In genomic region chr11:118012083-118012669, GRCh38 we compare ENCODE assay signal across 9 cellular contexts. TPM values are rescaled to one million over a fixed set of nuclear protein-coding genes. Genes with fewer than 3 reads are reported as not detected.
DNase-seq lines count a peak whose midpoint lies in the region; ATAC-seq and TF ChIP-seq lines count a peak whose summit lies in the region.
"Had no signal": no experiment of that assay in that cellular context is flagged by ENCODE, and none has a peak within 500 bp of the region (broad histone marks: within the 10 kb centered on the region; RNA-seq: fewer than 3 reads in every experiment).

No MANE protein-coding gene starts in this region.

- TF ChIP-seq POLR2A in prostate gland (IDR thresholded peaks at IDR 0.05): no peak

- H3K27me3 ChIP-seq in prostate gland (replicated peaks; ENCODE audit: insufficient read depth): no peaks in the 10 kb centered on the region

- no peak overlapping the region for H3K27ac ChIP-seq in prostate gland
- H3K27ac ChIP-seq: C4-2B had no signal

- intact Hi-C loops in prostate gland (cut with DNase I): no loop called here

- H3K4me1 Mint-ChIP-seq in activated T-cell treated with anti-CD3 and anti-CD28 coated beads, Interleukin-2, amount 50 U/mL, for 24 hours (ENCODE audit: low read depth): peaks cover 91% of the 10 kb centered on the region
- H3K4me1 Mint-ChIP-seq in T-helper 17 cell (peaks cover 61% of the 10 kb centered on the region), glutamatergic neuron (ENCODE audit: low read depth, unreplicated experiment) (peaks cover 5% of the 10 kb centered on the region)
- H3K4me1 Mint-ChIP-seq in stimulated activated naive B cell treated with anti-CD40 and anti-IgM and Interleukin-4, amounts not matched to agents 10 μg/mL and 1 μg/mL and 100 μg/mL, for 72 hours: peaks cover 77 to 100% of the 10 kb centered on the region in 2 donors

- no peaks in the 10 kb centered on the region for H3K4me1 ChIP-seq in prostate gland (replicated peaks)

- H3K36me3 Mint-ChIP-seq in activated T-cell treated with anti-CD3 and anti-CD28 coated beads, Interleukin-2, amount 50 U/mL, for 24 hours (ENCODE audit: low read depth): peaks cover 5% of the 10 kb centered on the region
- peaks cover 2% of the 10 kb centered on the region for H3K36me3 Mint-ChIP-seq in T-helper 17 cell (ENCODE audit: low read depth)
- H3K36me3 Mint-ChIP-seq in glutamatergic neuron (ENCODE audit: unreplicated experiment): no peaks in the 10 kb centered on the region
- peaks cover 17 to 33% of the 10 kb centered on the region in 2 donors for H3K36me3 Mint-ChIP-seq in stimulated activated naive B cell treated with anti-CD40 and anti-IgM and Interleukin-4, amounts not matched to agents 10 μg/mL and 1 μg/mL and 100 μg/mL, for 72 hours

- no peaks in the 10 kb centered on the region for H3K9me3 ChIP-seq in T-helper 17 cell (ENCODE audit: control insufficient read depth, low read length, poor library complexity, severe bottlenecking)
- no peaks in the 10 kb centered on the region for H3K9me3 ChIP-seq in prostate gland

- TF ChIP-seq CTCF in glutamatergic neuron (IDR thresholded peaks at IDR 0.05; ENCODE audit: partially characterized antibody, unreplicated experiment) (no peak), GM20000 (IDR thresholded peaks at IDR 0.05; ENCODE audit: extremely low read depth, missing control alignments) (no peak), prostate gland (IDR thresholded peaks at IDR 0.05) (no peak)

- H3K4me3 ChIP-seq in prostate gland: no peak overlapping the region

- whole genome bisulfite sequencing in prostate gland: 80% methylated on average over 7 of the region's 7 CpGs

- peak; percentile 46 for ATAC-seq in T-helper 17 cell
- peak; percentile 42 to 54 for ATAC-seq in stimulated activated naive B cell treated with anti-CD40 and anti-IgM and Interleukin-4, amounts not matched to agents 10 μg/mL and 1 μg/mL and 100 μg/mL, for 72 hours (replicated peaks)

- no peak overlapping the region for H3K27ac Mint-ChIP-seq in activated T-cell treated with anti-CD3 and anti-CD28 coated beads, Interleukin-2, amount 50 U/mL, for 24 hours
- peak overlapping the region; percentile 95 for H3K27ac Mint-ChIP-seq in T-helper 17 cell
- no peak overlapping the region for H3K27ac Mint-ChIP-seq in glutamatergic neuron (ENCODE audit: unreplicated experiment)
- peak overlapping the region; percentile 90 for H3K27ac Mint-ChIP-seq in stimulated activated naive B cell treated with anti-CD40 and anti-IgM and Interleukin-4, amounts not matched to agents 10 μg/mL and 1 μg/mL and 100 μg/mL, for 72 hours

- no peak overlapping the region for H3K4me3 Mint-ChIP-seq in activated T-cell treated with anti-CD3 and anti-CD28 coated beads, Interleukin-2, amount 50 U/mL, for 24 hours
- H3K4me3 Mint-ChIP-seq in T-helper 17 cell: peak overlapping the region; percentile 26
- no peak overlapping the region for H3K4me3 Mint-ChIP-seq in glutamatergic neuron (ENCODE audit: unreplicated experiment)
- peak overlapping the region; percentile 18 to 37 for H3K4me3 Mint-ChIP-seq in stimulated activated naive B cell treated with anti-CD40 and anti-IgM and Interleukin-4, amounts not matched to agents 10 μg/mL and 1 μg/mL and 100 μg/mL, for 72 hours

- no peaks in the 10 kb centered on the region for H3K36me3 ChIP-seq in prostate gland

- peaks cover 5% of the 10 kb centered on the region for H3K9me3 Mint-ChIP-seq in activated T-cell treated with anti-CD3 and anti-CD28 coated beads, Interleukin-2, amount 50 U/mL, for 24 hours
- H3K9me3 Mint-ChIP-seq in glutamatergic neuron (ENCODE audit: unreplicated experiment): peaks cover 4% of the 10 kb centered on the region
- H3K9me3 Mint-ChIP-seq in stimulated activated naive B cell treated with anti-CD40 and anti-IgM and Interleukin-4, amounts not matched to agents 10 μg/mL and 1 μg/mL and 100 μg/mL, for 72 hours: peaks cover 5 to 11% of the 10 kb centered on the region in 2 donors

- peak; percentile 41 for DNase-seq in activated T-cell treated with anti-CD3 and anti-CD28 coated beads, Interleukin-2, amount 50 U/mL, for 24 hours
- DNase-seq in activated T-cell treated with anti-CD3 and anti-CD28 coated beads for 4 hours (no peak), T-helper 17 cell (no peak), glutamatergic neuron (peak; percentile 41), GM20000 (ENCODE audit: low spot score) (no peak), DMS153 (lab: John Stamatoyannopoulos, UW) (no peak), prostate gland (ENCODE audit: low spot score) (no peak)
- peak; percentile 68 for DNase-seq in stimulated activated naive B cell treated with anti-CD40 and anti-IgM and Interleukin-4, amounts not matched to agents 10 μg/mL and 1 μg/mL and 100 μg/mL, for 72 hours

- no peaks in the 10 kb centered on the region for H3K27me3 Mint-ChIP-seq in activated T-cell treated with anti-CD3 and anti-CD28 coated beads, Interleukin-2, amount 50 U/mL, for 24 hours
- H3K27me3 Mint-ChIP-seq in T-helper 17 cell: no peaks in the 10 kb centered on the region
- peaks cover 4% of the 10 kb centered on the region for H3K27me3 Mint-ChIP-seq in glutamatergic neuron (ENCODE audit: unreplicated experiment)
- H3K27me3 Mint-ChIP-seq in stimulated activated naive B cell treated with anti-CD40 and anti-IgM and Interleukin-4, amounts not matched to agents 10 μg/mL and 1 μg/mL and 100 μg/mL, for 72 hours: no peaks in the 10 kb centered on the region

RNA-seq across cellular contexts. Expression of gene IL10RA, which starts 26.0 kb away (rescaled TPM):
- 100 to 1,000 TPM; 262 to 274 TPM for total RNA-seq in T-helper 17 cell
- total RNA-seq in glutamatergic neuron (ENCODE audit: unreplicated experiment): 5.8 TPM
- 10 to 100 TPM in 1 of 2 donors, 1 to 10 TPM in 1; 4.5 to 10.7 TPM for total RNA-seq in prostate gland

Comparison
In these comparisons a context has a peak if more than half of its experiments do, and no peak if none do; other contexts are left out.
1. DNase-seq: peak in activated T-cell treated with anti-CD3 and anti-CD28 coated beads, Interleukin-2, amount 50 U/mL, for 24 hours (single experiment), glutamatergic neuron (single experiment) and stimulated activated naive B cell treated with anti-CD40 and anti-IgM and Interleukin-4, amounts not matched to agents 10 μg/mL and 1 μg/mL and 100 μg/mL, for 72 hours (single experiment); none in activated T-cell treated with anti-CD3 and anti-CD28 coated beads for 4 hours (single experiment), T-helper 17 cell (0 of 3), GM20000 (single experiment), DMS153 (single experiment) and prostate gland (single experiment).
2. H3K27ac Mint-ChIP-seq: peak in T-helper 17 cell (single experiment) and stimulated activated naive B cell treated with anti-CD40 and anti-IgM and Interleukin-4, amounts not matched to agents 10 μg/mL and 1 μg/mL and 100 μg/mL, for 72 hours (single experiment); none in activated T-cell treated with anti-CD3 and anti-CD28 coated beads, Interleukin-2, amount 50 U/mL, for 24 hours (single experiment) and glutamatergic neuron (single experiment).
3. H3K4me3 Mint-ChIP-seq: peak in T-helper 17 cell (single experiment) and stimulated activated naive B cell treated with anti-CD40 and anti-IgM and Interleukin-4, amounts not matched to agents 10 μg/mL and 1 μg/mL and 100 μg/mL, for 72 hours (2 of 2); none in activated T-cell treated with anti-CD3 and anti-CD28 coated beads, Interleukin-2, amount 50 U/mL, for 24 hours (single experiment) and glutamatergic neuron (single experiment).
4. RNA of gene IL10RA, which starts 26.0 kb away (total RNA-seq): 262 to 274 TPM in T-helper 17 cell; 4.5 to 10.7 TPM in prostate gland and 5.8 TPM in glutamatergic neuron (single experiment); every median in the first group is over 10 times any median in the second.